15 cellular contexts compared by ENCODE assay signal in the genomic region with DNA sequence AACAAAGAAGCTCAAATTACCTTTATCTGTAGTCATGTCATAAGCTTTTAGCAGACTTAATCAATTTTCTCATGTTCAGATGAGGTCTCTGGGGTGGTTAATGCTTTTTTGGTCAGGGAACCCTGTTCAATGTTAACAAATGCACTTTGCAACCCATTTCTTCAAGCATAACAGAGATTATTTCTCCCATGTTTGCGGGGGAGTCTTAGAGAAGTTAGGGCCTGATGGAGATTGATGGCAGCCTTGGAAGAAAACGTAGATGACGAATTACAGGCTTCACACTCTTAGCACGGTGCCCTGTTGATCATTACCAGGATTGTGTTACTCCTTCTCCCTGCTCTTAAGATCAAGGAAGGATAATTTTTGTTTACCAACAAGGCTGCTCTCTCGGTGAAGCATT.
DNase-seq lines count a peak whose midpoint lies in the region; ATAC-seq lines count a peak whose summit lies in the region.
"Had no signal": no experiment of that assay in that cellular context is flagged by ENCODE, and none has a peak within 500 bp of the region (broad histone marks: within the 10 kb centered on the region; RNA-seq: fewer than 3 reads in every experiment).

No MANE protein-coding gene starts in this region.

- H3K4me1 ChIP-seq in neuron (ENCODE audit: insufficient read depth, low read length), result peaks cover 2% of the 10 kb centered on the region
- H3K4me1 ChIP-seq: BLaER1 treated with 17β-estradiol and CSF1 and Interleukin-3, amounts not matched to agents 10 nM and 100 nM had no signal

- no peak overlapping the region for H3K4me3 ChIP-seq in neuron (ENCODE audit: low read length)
- H3K4me3 ChIP-seq: BLaER1 treated with 17β-estradiol and CSF1 and Interleukin-3, amounts not matched to agents 10 nM and 100 nM; GM23338 had no signal

- H3K36me3 ChIP-seq in neuron (ENCODE audit: insufficient read depth, low read length), result no peaks in the 10 kb centered on the region
- H3K36me3 ChIP-seq: BLaER1 treated with 17β-estradiol and CSF1 and Interleukin-3, amounts not matched to agents 10 nM and 100 nM had no signal

- no peaks in the 10 kb centered on the region for H3K9me3 ChIP-seq in neuron (ENCODE audit: low read length)
- H3K9me3 ChIP-seq: BLaER1 treated with 17β-estradiol and CSF1 and Interleukin-3, amounts not matched to agents 10 nM and 100 nM had no signal

- no peaks in the 10 kb centered on the region for H3K27me3 ChIP-seq in neuron (ENCODE audit: insufficient read depth, low read length)
- H3K27me3 ChIP-seq: BLaER1 treated with 17β-estradiol and CSF1 and Interleukin-3, amounts not matched to agents 10 nM and 100 nM had no signal

- no peak for ATAC-seq in HG02870 (IDR thresholded peaks at IDR 0.05; ENCODE audit: unreplicated experiment)
- ATAC-seq: CD8-positive, alpha-beta T cell; GM23338; HCT116 had no signal

- DNase-seq in SK-N-DZ (ENCODE audit: low spot score) (peak; percentile 90), iPS-NIHi7 (ENCODE audit: extremely low spot score) (peak; percentile 7), HuH-7.5 (ENCODE audit: low spot score) (no peak)
- no peak for DNase-seq in activated CD4-positive, alpha-beta T cell treated with anti-CD3 and anti-CD28 coated beads for 48 hours
- DNase-seq: Calu3; CD8-positive, alpha-beta T cell; DMS79 treated with DMSO at 0.1 percent for 48 hours; GF-D8; H7; HFFc6 had no signal

- H2AFZ ChIP-seq in neuron (ENCODE audit: low read depth, low read length), result peak overlapping the region; percentile 31
- H2AFZ ChIP-seq: GM23338 had no signal

Comparison
In these comparisons a context has a peak if more than half of its experiments do, and no peak if none do; other contexts are left out.
1. DNase-seq: peak in SK-N-DZ (single experiment) and iPS-NIHi7 (single experiment); none in HuH-7.5 (single experiment) and activated CD4-positive, alpha-beta T cell treated with anti-CD3 and anti-CD28 coated beads for 48 hours (single experiment).